ENCODE assay signal across 25 cellular contexts in genomic region chr18:60555629-60556028, GRCh38.
A peak's percentile ranks its signal among the peaks of the same experiment; 100 is the strongest.
DNase-seq lines count a peak whose midpoint lies in the region; ATAC-seq and TF ChIP-seq lines count a peak whose summit lies in the region.
"Had no signal": no experiment of that assay in that cellular context is flagged by ENCODE, and none has a peak within 500 bp of the region (broad histone marks: within the 10 kb centered on the region; RNA-seq: fewer than 3 reads in every experiment).

No MANE protein-coding gene starts in this region.

- intact Hi-C loops in mucosa of descending colon (cut with DNase I, micrococcal nuclease) = no loop called here

- H3K9me3 ChIP-seq in mucosa of descending colon = no peaks in the 10 kb centered on the region
- H3K9me3 ChIP-seq: Caco-2, neutrophil, sigmoid colon had no signal

- peak; percentile 28 for ATAC-seq in GM18907 (IDR thresholded peaks at IDR 0.05; ENCODE audit: unreplicated experiment)
- peak; percentile 62 for ATAC-seq in HG03432 (IDR thresholded peaks at IDR 0.05; ENCODE audit: unreplicated experiment)
- peak; percentile 89 for ATAC-seq in mucosa of descending colon
- no peak for ATAC-seq in HG02973 (IDR thresholded peaks at IDR 0.05; ENCODE audit: unreplicated experiment)
- ATAC-seq: activated naive CD8-positive, alpha-beta T cell treated with anti-CD3 and anti-CD28 coated beads, Interleukin-2, amount 50 U/mL, for 24 hours; HCT116 had no signal

- TF ChIP-seq CTCF in mucosa of descending colon (IDR thresholded peaks at IDR 0.05) = no peak

- peak; percentile 42 for DNase-seq in NCI-H510A treated with DMSO at 0.1 percent for 48 hours (lab: John Stamatoyannopoulos, UW)
- peak in 2 of 3 donors; percentile 19 to 25 for DNase-seq in mucosa of descending colon
- DNase-seq in activated naive CD4-positive, alpha-beta T cell (lab: John Stamatoyannopoulos, UW) = no peak
- DNase-seq in pons (ENCODE audit: low spot score) = no peak
- DNase-seq: activated CD4-positive, alpha-beta T cell treated with anti-CD3 and anti-CD28 coated beads, Interleukin-2, amount 10 ng/mL, durations not matched to agents 24 days and 14 days; activated effector memory CD4-positive, alpha-beta T cell treated with anti-CD3 and anti-CD28 coated beads, Interleukin-2, amount 50 U/mL, for 16 hours; activated naive CD8-positive, alpha-beta T cell treated with anti-CD3 and anti-CD28 coated beads, Interleukin-2, amount 50 U/mL, for 24 hours; activated T-cell treated with anti-CD3 and anti-CD28 coated beads, Interleukin-2, amount 50 U/mL, for 1 hour; Caco-2; central memory CD4-positive, alpha-beta T cell; DMS79 treated with DMSO at 0.1 percent for 48 hours; hypothalamus; immature natural killer cell; NCI-H446; OCI-M1; Right ventricle myocardium superior; sigmoid colon; stimulated activated CD4-positive, alpha-beta T cell treated with anti-CD3 and anti-CD28 coated beads, Interleukin-15, amount 100 ng/mL, for 24 hours; stimulated activated naive CD4-positive, alpha-beta T cell treated with Interleukin-2 at 50 U/mL for 16 hours had no signal

- H3K4me3 ChIP-seq in mucosa of descending colon = no peak overlapping the region
- H3K4me3 ChIP-seq: BLaER1 treated with 17β-estradiol and CSF1 and Interleukin-3, amounts not matched to agents 10 nM and 100 nM; sigmoid colon had no signal

- H3K36me3 ChIP-seq in mucosa of descending colon (ENCODE audit: low read depth) = no peaks in the 10 kb centered on the region
- H3K36me3 ChIP-seq: BLaER1 treated with 17β-estradiol and CSF1 and Interleukin-3, amounts not matched to agents 10 nM and 100 nM; neutrophil; sigmoid colon had no signal

- H3K4me1 ChIP-seq in mucosa of descending colon (ENCODE audit: low read depth) = no peaks in the 10 kb centered on the region
- H3K4me1 ChIP-seq: Caco-2, sigmoid colon had no signal

Comparison
In these comparisons a context has a peak if more than half of its experiments do, and no peak if none do; other contexts are left out.
1. DNase-seq: peak in NCI-H510A treated with DMSO at 0.1 percent for 48 hours (single experiment) and mucosa of descending colon (2 of 3); none in activated naive CD4-positive, alpha-beta T cell (0 of 4) and pons (single experiment).